Comparison of ENCODE assay signal across 26 cellular contexts in genomic region chr1:53573931-53574330, GRCh38.
DNase-seq lines count a peak whose midpoint lies in the region; ATAC-seq and TF ChIP-seq lines count a peak whose summit lies in the region.
"Had no signal": no experiment of that assay in that cellular context is flagged by ENCODE, and none has a peak within 500 bp of the region (broad histone marks: within the 10 kb centered on the region; RNA-seq: fewer than 3 reads in every experiment).

No MANE protein-coding gene starts in this region.

- H3K4me3 ChIP-seq in upper lobe of right lung, result no peak overlapping the region
- H3K4me3 ChIP-seq: esophagus muscularis mucosa, heart left ventricle, Peyer's patch, prostate gland, transverse colon had no signal

- peak; percentile 17 for DNase-seq in activated naive CD8-positive, alpha-beta T cell treated with anti-CD3 and anti-CD28 coated beads, Interleukin-2, amount 10 ng/mL, durations not matched to agents 7 days and 5 days
- no peak for DNase-seq in activated naive CD8-positive, alpha-beta T cell treated with anti-CD3 and anti-CD28 coated beads, Interleukin-2, amount 50 U/mL, for 24 hours
- DNase-seq in NCI-H69 (lab: John Stamatoyannopoulos, UW) (peak; percentile 15), mesenteric fat pad (ENCODE audit: low spot score) (peak; percentile 71), upper lobe of right lung (peak; percentile 49), SW480 (ENCODE audit: low spot score) (no peak), NCI-H146 treated with DMSO at 0.1 percent for 48 hours (lab: John Stamatoyannopoulos, UW; ENCODE audit: unreplicated experiment) (no peak)
- DNase-seq: activated CD4-positive, alpha-beta T cell treated with anti-CD3 and anti-CD28 coated beads, Interleukin-2, amount 50 U/mL, for 1 hour; cerebellar nuclear complex; foreskin fibroblast; H9; KBM-7; kidney; left ventricle myocardium superior; MM.1S; NCI-H1105 treated with DMSO at 0.1 percent for 48 hours; NCI-H2081 treated with DMSO at 0.1 percent for 48 hours; NCI-H748 treated with DMSO at 0.1 percent for 48 hours; SIG-M5 had no signal

- no peak overlapping the region for H3K27ac Mint-ChIP-seq in activated naive CD8-positive, alpha-beta T cell treated with anti-CD3 and anti-CD28 coated beads, Interleukin-2, amount 10 ng/mL, durations not matched to agents 7 days and 5 days
- no peak overlapping the region for H3K27ac Mint-ChIP-seq in activated naive CD8-positive, alpha-beta T cell treated with anti-CD3 and anti-CD28 coated beads, Interleukin-2, amount 50 U/mL, for 24 hours
- H3K27ac Mint-ChIP-seq: activated T-helper 2 cell treated with anti-CD3 and anti-CD28 coated beads, Interferon-gamma antibody, Interleukin-2, Interleukin-4, amounts not matched to agents 10 μg/mL and 5 μg/mL and 100 μg/mL, durations not matched to agents 14 hours and 24 hours and 36 hours had no signal

- H3K36me3 ChIP-seq in upper lobe of right lung, result no peaks in the 10 kb centered on the region
- H3K36me3 ChIP-seq: esophagus muscularis mucosa, heart left ventricle, Peyer's patch, prostate gland, transverse colon had no signal

- intact Hi-C loops in upper lobe of right lung (cut with DNase I), result no loop called here

- no peaks in the 10 kb centered on the region for H3K9me3 Mint-ChIP-seq in activated naive CD8-positive, alpha-beta T cell treated with anti-CD3 and anti-CD28 coated beads, Interleukin-2, amount 10 ng/mL, durations not matched to agents 7 days and 5 days
- no peaks in the 10 kb centered on the region for H3K9me3 Mint-ChIP-seq in activated naive CD8-positive, alpha-beta T cell treated with anti-CD3 and anti-CD28 coated beads, Interleukin-2, amount 50 U/mL, for 24 hours
- H3K9me3 Mint-ChIP-seq: activated T-helper 2 cell treated with anti-CD3 and anti-CD28 coated beads, Interferon-gamma antibody, Interleukin-2, Interleukin-4, amounts not matched to agents 10 μg/mL and 5 μg/mL and 100 μg/mL, durations not matched to agents 14 hours and 24 hours and 36 hours; stimulated activated effector memory CD8-positive, alpha-beta T cell treated with anti-CD3 and anti-CD28 coated beads, Interleukin-12 subunit alpha, Interleukin-12 subunit beta, amount 100 ng/mL, for 72 hours had no signal

- H3K4me1 ChIP-seq in upper lobe of right lung, result no peaks in the 10 kb centered on the region
- H3K4me1 ChIP-seq: heart left ventricle, Peyer's patch, prostate gland had no signal

- no peaks in the 10 kb centered on the region for H3K27me3 ChIP-seq in upper lobe of right lung
- H3K27me3 ChIP-seq: esophagus muscularis mucosa, heart left ventricle, Peyer's patch, transverse colon had no signal

- H3K9me3 ChIP-seq in upper lobe of right lung, result no peaks in the 10 kb centered on the region
- H3K9me3 ChIP-seq: esophagus muscularis mucosa, heart left ventricle, Peyer's patch, prostate gland, transverse colon had no signal

- no peak for ATAC-seq in activated naive CD8-positive, alpha-beta T cell treated with anti-CD3 and anti-CD28 coated beads, Interleukin-2, amount 10 ng/mL, durations not matched to agents 7 days and 5 days (ENCODE audit: low read depth)
- no peak for ATAC-seq in activated naive CD8-positive, alpha-beta T cell treated with anti-CD3 and anti-CD28 coated beads, Interleukin-2, amount 50 U/mL, for 24 hours
- ATAC-seq in upper lobe of right lung, result no peak
- ATAC-seq: left ventricle myocardium superior had no signal

- H3K27ac ChIP-seq in upper lobe of right lung, result no peak overlapping the region
- H3K27ac ChIP-seq: heart left ventricle, Peyer's patch, prostate gland, transverse colon had no signal

- H3K4me1 Mint-ChIP-seq in activated naive CD8-positive, alpha-beta T cell treated with anti-CD3 and anti-CD28 coated beads, Interleukin-2, amount 10 ng/mL, durations not matched to agents 7 days and 5 days, result peaks cover 5% of the 10 kb centered on the region
- no peaks in the 10 kb centered on the region for H3K4me1 Mint-ChIP-seq in activated naive CD8-positive, alpha-beta T cell treated with anti-CD3 and anti-CD28 coated beads, Interleukin-2, amount 50 U/mL, for 24 hours

- no peak overlapping the region for H3K4me3 Mint-ChIP-seq in activated naive CD8-positive, alpha-beta T cell treated with anti-CD3 and anti-CD28 coated beads, Interleukin-2, amount 10 ng/mL, durations not matched to agents 7 days and 5 days
- no peak overlapping the region for H3K4me3 Mint-ChIP-seq in activated naive CD8-positive, alpha-beta T cell treated with anti-CD3 and anti-CD28 coated beads, Interleukin-2, amount 50 U/mL, for 24 hours
- H3K4me3 Mint-ChIP-seq: H9; stimulated activated effector memory CD8-positive, alpha-beta T cell treated with anti-CD3 and anti-CD28 coated beads, Interleukin-12 subunit alpha, Interleukin-12 subunit beta, amount 100 ng/mL, for 72 hours had no signal

- H3K36me3 Mint-ChIP-seq in activated naive CD8-positive, alpha-beta T cell treated with anti-CD3 and anti-CD28 coated beads, Interleukin-2, amount 10 ng/mL, durations not matched to agents 7 days and 5 days, result no peaks in the 10 kb centered on the region
- H3K36me3 Mint-ChIP-seq in activated naive CD8-positive, alpha-beta T cell treated with anti-CD3 and anti-CD28 coated beads, Interleukin-2, amount 50 U/mL, for 24 hours (ENCODE audit: low read depth), result no peaks in the 10 kb centered on the region
- H3K36me3 Mint-ChIP-seq: stimulated activated effector memory CD8-positive, alpha-beta T cell treated with anti-CD3 and anti-CD28 coated beads, Interleukin-12 subunit alpha, Interleukin-12 subunit beta, amount 100 ng/mL, for 72 hours had no signal

- POLR2A ChIA-PET in activated naive CD8-positive, alpha-beta T cell treated with anti-CD3 and anti-CD28 coated beads, Interleukin-2, amount 10 ng/mL, durations not matched to agents 7 days and 5 days (lab: Charles Lee), result no interaction called here

- no peak for TF ChIP-seq CTCF in upper lobe of right lung (IDR thresholded peaks at IDR 0.05)

- peaks cover 19% of the 10 kb centered on the region for H3K27me3 Mint-ChIP-seq in activated naive CD8-positive, alpha-beta T cell treated with anti-CD3 and anti-CD28 coated beads, Interleukin-2, amount 10 ng/mL, durations not matched to agents 7 days and 5 days
- H3K27me3 Mint-ChIP-seq in activated naive CD8-positive, alpha-beta T cell treated with anti-CD3 and anti-CD28 coated beads, Interleukin-2, amount 50 U/mL, for 24 hours, result peaks cover under 1% of the 10 kb centered on the region

Comparison
In these comparisons a context has a peak if more than half of its experiments do, and no peak if none do; other contexts are left out.
1. DNase-seq: peak in activated naive CD8-positive, alpha-beta T cell treated with anti-CD3 and anti-CD28 coated beads, Interleukin-2, amount 10 ng/mL, durations not matched to agents 7 days and 5 days (single experiment), NCI-H69 (single experiment), mesenteric fat pad (single experiment) and upper lobe of right lung (single experiment); none in activated naive CD8-positive, alpha-beta T cell treated with anti-CD3 and anti-CD28 coated beads, Interleukin-2, amount 50 U/mL, for 24 hours (single experiment), SW480 (single experiment) and NCI-H146 treated with DMSO at 0.1 percent for 48 hours (single experiment).